In the genomic region with DNA sequence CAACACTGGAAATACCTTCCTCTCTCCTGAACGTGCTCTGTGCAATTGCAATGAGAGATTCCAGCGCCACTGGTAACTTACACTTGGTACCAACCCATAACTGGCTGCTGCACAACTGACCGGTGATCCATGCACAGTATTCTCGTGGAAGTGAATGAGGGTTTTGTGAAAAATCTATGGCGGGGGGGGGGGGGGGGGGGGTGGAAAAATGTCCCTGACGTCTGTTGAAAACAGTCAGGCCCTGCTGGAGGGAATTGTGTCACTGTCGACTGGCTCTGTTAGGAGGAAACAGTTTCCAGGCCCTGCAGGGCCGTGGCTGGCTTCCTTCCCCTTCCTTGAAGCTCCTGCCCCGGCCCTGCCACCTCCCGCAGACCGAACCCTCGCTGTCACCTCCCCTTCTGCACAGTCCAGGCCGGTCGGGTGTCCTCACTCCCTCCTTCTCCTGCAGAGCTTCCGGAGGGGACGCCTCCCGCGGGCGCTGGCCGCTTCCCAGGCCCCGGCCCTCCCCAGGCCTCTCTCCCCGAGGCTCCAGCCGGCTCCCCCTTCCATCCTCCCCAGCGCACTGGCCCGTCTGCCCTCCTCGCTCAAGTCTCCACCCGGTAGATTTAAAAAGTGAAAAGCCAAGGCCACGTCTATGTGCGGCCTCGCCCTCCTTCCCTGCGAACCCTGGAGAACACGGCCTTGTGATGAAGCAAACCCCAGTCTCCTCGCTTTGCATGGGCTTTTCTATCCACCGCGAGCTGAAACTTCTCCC, we compare ENCODE assay signal across 19 cellular contexts.
DNase-seq lines count a peak whose midpoint lies in the region; FAIRE-seq and TF ChIP-seq lines count a peak whose summit lies in the region.
"Had no signal": no experiment of that assay in that cellular context is flagged by ENCODE, and none has a peak within 500 bp of the region (broad histone marks: within the 10 kb centered on the region; RNA-seq: fewer than 3 reads in every experiment).

No MANE protein-coding gene starts in this region.

- H4K91ac ChIP-seq in H1 (replicated peaks; ENCODE audit: insufficient read length, low read length): no peak overlapping the region

- H3K4me1 ChIP-seq in H1 (replicated peaks in 1 of 4; ENCODE audit: control insufficient read depth in 3 of 4, insufficient read depth in 4 of 4, low read length in 3 of 4): no peaks in the 10 kb centered on the region; a peak in 1 of 7 replicates

- no peak overlapping the region for H2BK15ac ChIP-seq in H1 (ENCODE audit: low read length)

- no peaks in the 10 kb centered on the region for H4K20me1 ChIP-seq in H1 (replicated peaks in 1 of 2; ENCODE audit: control insufficient read depth in 1 of 2, insufficient read depth in 2 of 2, low read length in 2 of 2)

- H2BK12ac ChIP-seq in H1 (ENCODE audit: low read depth, low read length): 0 out of 2 replicates have a peak overlapping the region, but pooled peaks have one; percentile 0

- DNase-seq in Kasumi-1 (lab: John Stamatoyannopoulos, UW) (peak; percentile 65 to 67), H1 (ENCODE audit: low read depth in 1 of 2, low spot score in 2 of 2) (no peak), left kidney (ENCODE audit: low read depth, low spot score) (peak; percentile 21), substantia nigra (lab: John Stamatoyannopoulos, UW) (peak in 36 of 49 donors; percentile 9 to 79 (median 60)), SHP77 treated with DMSO at 0.1 percent for 48 hours (lab: John Stamatoyannopoulos, UW) (no peak), NCI-H226 (no peak), D341Med (ENCODE audit: low spot score) (no peak), T-helper 1 cell (no peak)
- DNase-seq: activated CD8-positive, alpha-beta memory T cell treated with anti-CD3 and anti-CD28 coated beads for 24 hours; activated naive CD4-positive, alpha-beta T cell; activated T-cell treated with anti-CD3 and anti-CD28 coated beads, Interleukin-2, amount 50 U/mL, for 4 hours; amniotic stem cell; HFFc6; naive B cell; NCI-H1048; NCI-H187 treated with DMSO at 0.1 percent for 48 hours; OCI-M1; SHP77 had no signal

- no peaks in the 10 kb centered on the region for H3K79me2 ChIP-seq in H1 (ENCODE audit: control insufficient read depth in 1 of 2, insufficient read depth in 2 of 2, low read length in 2 of 2)

- no peak overlapping the region for H3K18ac ChIP-seq in H1 (ENCODE audit: extremely low read depth, low read length)

- no peak for FAIRE-seq in H1 (lab: Jason Lieb, UNC)
- FAIRE-seq: keratinocyte had no signal

- H3K79me1 ChIP-seq in H1 (ENCODE audit: low read depth, low read length): no peaks in the 10 kb centered on the region

- TF ChIP-seq RAD21 in H1 (IDR thresholded peaks at IDR 0.05 in 1 of 2, conservative IDR thresholded peaks at IDR 0.05 in 1 of 2; ENCODE audit: low read depth in 2 of 2, low read length in 2 of 2): no peak

- H2BK5ac ChIP-seq in H1 (ENCODE audit: low read depth, low read length): no peak overlapping the region

- no peak overlapping the region for H2AK5ac ChIP-seq in H1 (ENCODE audit: low read depth, low read length)

- TF ChIP-seq EP300 in H1 (IDR thresholded peaks at IDR 0.05; ENCODE audit: borderline replicate concordance in 1 of 2, low read depth in 2 of 2, low read length in 2 of 2): no peak

- no peak overlapping the region for H3K4me2 ChIP-seq in H1 (ENCODE audit: insufficient read depth in 1 of 2, low read depth in 2 of 2, low read length in 2 of 2)

- no peaks in the 10 kb centered on the region for H3K9me3 ChIP-seq in H1 (ENCODE audit: insufficient read depth in 2 of 2, low read depth in 1 of 2, low read length in 1 of 2)

- H3K9ac ChIP-seq in H1 (replicated peaks in 1 of 4; ENCODE audit: extremely low read depth in 1 of 4, low read depth in 3 of 4, low read length in 3 of 4): no peak overlapping the region

- H2BK20ac ChIP-seq in H1 (ENCODE audit: low read length): no peak overlapping the region

- no peak overlapping the region for H3K14ac ChIP-seq in H1 (ENCODE audit: insufficient read length)

- no peaks in the 10 kb centered on the region for H3K23me2 ChIP-seq in H1 (ENCODE audit: low read depth, low read length)

- H3K27ac ChIP-seq in H1 (ENCODE audit: low read depth, low read length): no peak overlapping the region
- peak overlapping the region; percentile 97 for H3K27ac ChIP-seq in substantia nigra (ENCODE audit: low read depth, low read length, poor library complexity, severe bottlenecking)

- no peaks in the 10 kb centered on the region for H3K27me3 ChIP-seq in H1 (replicated peaks in 1 of 4; ENCODE audit: control insufficient read depth in 3 of 4, extremely low read depth in 1 of 4, insufficient read depth in 3 of 4, low read length in 3 of 4)

- H2AFZ ChIP-seq in H1 (ENCODE audit: low read length): peak overlapping the region; percentile 46; the same call in 1 of the 2 replicates

- no peak overlapping the region for H3K56ac ChIP-seq in H1 (replicated peaks; ENCODE audit: insufficient read length, low read depth, low read length)

- no peak for TF ChIP-seq CTCF in H1 (IDR thresholded peaks at IDR 0.05; ENCODE audit: control extremely low read depth in 1 of 3, insufficient read depth in 1 of 3, low read depth in 1 of 3, low read length in 3 of 3)

- H4K5ac ChIP-seq in H1 (ENCODE audit: insufficient read length, low read depth, low read length): no peak overlapping the region

- CTCF ChIA-PET in H1 (lab: Charles Lee; ENCODE audit: partially characterized antibody): interaction anchor here (0.6 to 2.2 kb wide), 7 partner anchors 9 to 229 kb away, joined by 3 to 7 read pairs (median 4); no protein-coding TSS in a partner anchor

- no peak overlapping the region for H3K4ac ChIP-seq in H1 (replicated peaks; ENCODE audit: insufficient read length, low read depth, low read length)

- POLR2A ChIA-PET in H1 (lab: Charles Lee; ENCODE audit: partially characterized antibody): no interaction called here

- H4K8ac ChIP-seq in H1 (ENCODE audit: extremely low read depth, insufficient read depth, low read length): no peak overlapping the region

- no peak for TF ChIP-seq POLR2A in H1 (IDR thresholded peaks at IDR 0.05; ENCODE audit: control extremely low read depth in 1 of 2, low read depth in 2 of 2, low read length in 2 of 2)

- H3K36me3 ChIP-seq in H1 (ENCODE audit: control insufficient read depth in 2 of 4, insufficient read depth in 4 of 4, low read length in 3 of 4): no peaks in the 10 kb centered on the region

- no peak overlapping the region for H3K23ac ChIP-seq in H1 (ENCODE audit: insufficient read length)

- no peak overlapping the region for H2BK120ac ChIP-seq in H1 (replicated peaks; ENCODE audit: low read depth, low read length)

- 95% methylated on average over 21 of the region's 35 CpGs; no CpG with 5 or more reads in 1 of the 2 experiments for WGBS in H1 (ENCODE audit: extremely low coverage in 1 of 2, insufficient coverage in 1 of 2, insufficient read length in 1 of 2, insufficient replicate concordance in 2 of 2, low coverage in 1 of 2, low lambda C conversion rate in 2 of 2, missing lambda C conversion rate in 1 of 2), 2 experiments

- no peak overlapping the region for H3K4me3 ChIP-seq in H1 (ENCODE audit: extremely low read depth in 1 of 4, insufficient read depth in 2 of 4, low read depth in 3 of 4, low read length in 4 of 4)

TF ChIP-seq in H1, 55 proteins besides CTCF, POLR2A, EP300 and RAD21:
- TF ChIP-seq TAF1 (IDR thresholded peaks at IDR 0.05; ENCODE audit: low read depth, low read length) (no peak), PHF8 (conservative IDR thresholded peaks at IDR 0.05; ENCODE audit: low read depth, low read length) (no peak), CEBPB (IDR thresholded peaks at IDR 0.05; ENCODE audit: low read depth, low read length) (no peak), BACH1 (IDR thresholded peaks at IDR 0.05; ENCODE audit: low read length) (no peak), SP1 (IDR thresholded peaks at IDR 0.05; ENCODE audit: low read depth, low read length) (no peak), ASH2L (IDR thresholded peaks at IDR 0.05; ENCODE audit: low read length) (no peak), SUZ12 (IDR thresholded peaks at IDR 0.05; ENCODE audit: low read length) (no peak), HDAC2 (IDR thresholded peaks at IDR 0.05; ENCODE audit: borderline replicate concordance in 1 of 2, low read depth in 2 of 2, low read length in 2 of 2) (no peak), SIN3A (conservative IDR thresholded peaks at IDR 0.05 in 1 of 2, IDR thresholded peaks at IDR 0.05 in 1 of 2; ENCODE audit: low read depth in 1 of 2, low read length in 2 of 2) (no peak), KDM5A (IDR thresholded peaks at IDR 0.05; ENCODE audit: low read length) (no peak), RFX5 (IDR thresholded peaks at IDR 0.05; ENCODE audit: borderline replicate concordance, low read depth, low read length) (no peak), MAFK (IDR thresholded peaks at IDR 0.05; ENCODE audit: low read depth, low read length) (no peak), GABPA (IDR thresholded peaks at IDR 0.05; ENCODE audit: borderline replicate concordance, insufficient read depth, low read length) (no peak), CREB1 (IDR thresholded peaks at IDR 0.05) (no peak), TAF7 (optimal IDR thresholded peaks at IDR 0.05; ENCODE audit: borderline replicate concordance, low read depth, low read length) (no peak), POU5F1 (IDR thresholded peaks at IDR 0.05; ENCODE audit: low read depth, low read length) (no peak), BCL11A (IDR thresholded peaks at IDR 0.05; ENCODE audit: low read depth in 2 of 2, low read length in 2 of 2) (no peak), RXRA (IDR thresholded peaks at IDR 0.05; ENCODE audit: insufficient read depth, low read depth, low read length) (no peak)
- TF ChIP-seq, protein P1, sequence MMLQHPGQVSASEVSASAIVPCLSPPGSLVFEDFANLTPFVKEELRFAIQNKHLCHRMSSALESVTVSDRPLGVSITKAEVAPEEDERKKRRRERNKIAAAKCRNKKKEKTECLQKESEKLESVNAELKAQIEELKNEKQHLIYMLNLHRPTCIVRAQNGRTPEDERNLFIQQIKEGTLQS (IDR thresholded peaks at IDR 0.05; ENCODE audit: insufficient read depth, low read depth, low read length): no peak
- TF ChIP-seq, protein P2, sequence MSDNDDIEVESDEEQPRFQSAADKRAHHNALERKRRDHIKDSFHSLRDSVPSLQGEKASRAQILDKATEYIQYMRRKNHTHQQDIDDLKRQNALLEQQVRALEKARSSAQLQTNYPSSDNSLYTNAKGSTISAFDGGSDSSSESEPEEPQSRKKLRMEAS (IDR thresholded peaks at IDR 0.05): no peak

Comparison
In these comparisons a context has a peak if more than half of its experiments do, and no peak if none do; other contexts are left out.
1. DNase-seq: peak in Kasumi-1 (2 of 2), left kidney (single experiment) and substantia nigra (36 of 49); none in H1 (0 of 2), SHP77 treated with DMSO at 0.1 percent for 48 hours (single experiment), NCI-H226 (single experiment), D341Med (single experiment) and T-helper 1 cell (0 of 5).